Comparison of ENCODE assay signal across 17 cellular contexts in genomic region chr15:99669250-99669649, GRCh38.
"Had no signal": no experiment of that assay in that cellular context is flagged by ENCODE, and none has a peak within 500 bp of the region (broad histone marks: within the 10 kb centered on the region; RNA-seq: fewer than 3 reads in every experiment).

No MANE protein-coding gene starts in this region.

- H3K4me1 Mint-ChIP-seq: activated CD8-positive, alpha-beta memory T cell treated with anti-CD3 and anti-CD28 coated beads, Interleukin-2, amount 10 ng/mL, durations not matched to agents 7 days and 5 days; central memory CD8-positive, alpha-beta T cell had no signal

- H3K4me3 Mint-ChIP-seq: activated CD8-positive, alpha-beta memory T cell treated with anti-CD3 and anti-CD28 coated beads, Interleukin-2, amount 10 ng/mL, durations not matched to agents 7 days and 5 days; activated T-helper 1 cell treated with anti-CD3 and anti-CD28 coated beads, Interleukin-12 subunit alpha, Interleukin-12 subunit beta, Interleukin-2, Interleukin-4 antibody, amounts not matched to agents 30 ng/mL and 10 ng/mL and 1 ng/mL, durations not matched to agents 14 hours and 24 hours and 36 hours; central memory CD8-positive, alpha-beta T cell; nephron progenitor cell; T-helper 2 cell treated with Interferon-gamma antibody and Interleukin-4, amounts not matched to agents 5 μg/mL and 100 μg/mL, for 36 hours had no signal

- ATAC-seq: activated CD8-positive, alpha-beta memory T cell treated with anti-CD3 and anti-CD28 coated beads, Interleukin-2, amount 10 ng/mL, durations not matched to agents 7 days and 5 days had no signal

- H3K4me1 ChIP-seq: prostate gland had no signal

- H3K27me3 Mint-ChIP-seq: activated CD8-positive, alpha-beta memory T cell treated with anti-CD3 and anti-CD28 coated beads, Interleukin-2, amount 10 ng/mL, durations not matched to agents 7 days and 5 days; central memory CD8-positive, alpha-beta T cell had no signal

- H3K9me3 ChIP-seq: prostate gland, transverse colon had no signal

- DNase-seq: activated CD4-positive, alpha-beta T cell treated with anti-CD3 and anti-CD28 coated beads for 1 hour; activated CD4-positive, alpha-beta T cell treated with anti-CD3 and anti-CD28 coated beads, Interleukin-2, amount 50 U/mL, for 48 hours; activated CD8-positive, alpha-beta memory T cell treated with anti-CD3 and anti-CD28 coated beads, Interleukin-2, amount 10 ng/mL, durations not matched to agents 7 days and 5 days; activated naive CD4-positive, alpha-beta T cell; cortex of kidney; effector memory CD4-positive, alpha-beta T cell; hippocampal formation; mesenchymal stem cell; nephron progenitor cell; SIG-M5; stimulated activated CD4-positive, alpha-beta T cell treated with anti-CD3 and anti-CD28 coated beads, Interleukin-15, amount 100 ng/mL, for 24 hours; stimulated activated CD4-positive, alpha-beta T cell treated with anti-CD3 and anti-CD28 coated beads, Interleukin-4, amount 100 ng/mL, for 4 hours; transverse colon had no signal

- H3K4me3 ChIP-seq: prostate gland, transverse colon had no signal

- H3K27ac Mint-ChIP-seq: activated CD8-positive, alpha-beta memory T cell treated with anti-CD3 and anti-CD28 coated beads, Interleukin-2, amount 10 ng/mL, durations not matched to agents 7 days and 5 days; activated T-helper 1 cell treated with anti-CD3 and anti-CD28 coated beads, Interleukin-12 subunit alpha, Interleukin-12 subunit beta, Interleukin-2, Interleukin-4 antibody, amounts not matched to agents 30 ng/mL and 10 ng/mL and 1 ng/mL, durations not matched to agents 14 hours and 24 hours and 36 hours; nephron progenitor cell; T-helper 2 cell treated with Interferon-gamma antibody and Interleukin-4, amounts not matched to agents 5 μg/mL and 100 μg/mL, for 36 hours had no signal

- H3K9me3 Mint-ChIP-seq: central memory CD8-positive, alpha-beta T cell had no signal

- H3K36me3 ChIP-seq: prostate gland had no signal

- H3K27me3 ChIP-seq: transverse colon had no signal
